ENCODE assay signal across 8 cellular contexts in the genomic region with DNA sequence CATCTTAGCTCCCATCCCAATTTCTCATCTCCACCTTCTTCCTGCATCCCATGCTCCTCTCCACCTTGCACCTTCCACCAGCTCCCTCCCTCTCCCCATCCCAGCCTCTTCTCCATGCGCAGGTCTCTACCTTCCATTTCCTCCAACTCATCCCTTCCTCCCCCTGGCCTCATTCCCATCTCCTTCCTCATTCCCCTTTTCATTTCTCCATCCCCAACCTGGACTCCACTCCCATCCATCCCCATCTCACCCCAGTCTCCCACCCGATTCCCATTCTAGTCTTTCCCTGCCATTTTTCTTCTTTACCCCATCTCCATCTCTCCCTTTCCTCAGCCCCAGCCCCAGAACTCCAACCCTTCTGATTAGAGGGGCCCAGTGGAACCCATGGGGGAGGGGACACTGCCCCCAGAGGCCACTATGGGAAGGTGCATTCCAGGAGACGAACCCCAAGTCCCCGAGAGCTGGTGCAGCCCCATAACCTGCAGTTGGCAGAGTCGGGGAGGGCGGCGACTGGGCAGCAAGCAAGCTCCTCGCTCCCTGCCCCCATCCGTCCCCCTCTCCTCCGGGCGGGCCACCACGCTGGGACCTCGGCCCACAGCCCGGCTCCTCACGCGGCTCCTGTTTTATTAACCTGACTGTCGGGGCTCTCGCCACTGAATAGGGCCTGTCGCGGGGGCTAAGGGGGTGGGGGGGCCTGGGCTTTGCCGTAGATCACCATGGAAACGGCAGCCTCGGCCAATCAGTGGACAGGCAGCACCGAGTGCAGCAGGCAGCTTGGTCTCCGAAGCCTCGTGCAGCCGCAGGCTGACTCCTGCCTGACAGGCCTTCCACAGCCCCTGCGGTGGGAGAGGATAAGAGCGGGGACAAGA.
DNase-seq lines count a peak whose midpoint lies in the region; ATAC-seq and TF ChIP-seq lines count a peak whose summit lies in the region.

No MANE protein-coding gene starts in this region.

- H3K36me3 ChIP-seq in naive thymus-derived CD4-positive, alpha-beta T cell (ENCODE audit: control insufficient read depth in 2 of 3, insufficient read depth in 3 of 3, low read length in 3 of 3): no peaks in the 10 kb centered on the region

- peaks cover 0 to 8% (median 0%) of the 10 kb centered on the region in 7 donors for H3K4me1 Mint-ChIP-seq in naive thymus-derived CD4-positive, alpha-beta T cell

- H3K4me3 ChIP-seq in coronary artery: peak overlapping the region; percentile 53
- H3K4me3 ChIP-seq in naive thymus-derived CD4-positive, alpha-beta T cell (ENCODE audit: low read length): no peak overlapping the region

- no peaks in the 10 kb centered on the region for H3K9me3 ChIP-seq in naive thymus-derived CD4-positive, alpha-beta T cell (ENCODE audit: control insufficient read depth in 2 of 3, low read length in 3 of 3)

- H3K27ac Mint-ChIP-seq in naive thymus-derived CD4-positive, alpha-beta T cell: no peak overlapping the region

- peak; percentile 78 for ATAC-seq in HG03280 (IDR thresholded peaks at IDR 0.05; ENCODE audit: unreplicated experiment)
- peak; percentile 71 for ATAC-seq in naive thymus-derived CD4-positive, alpha-beta T cell
- no peak for ATAC-seq in sciatic nerve

- no peaks in the 10 kb centered on the region for H3K4me1 ChIP-seq in naive thymus-derived CD4-positive, alpha-beta T cell (ENCODE audit: control insufficient read depth in 2 of 2, insufficient read depth in 2 of 2, low read length in 2 of 2)

- peak; percentile 28 for TF ChIP-seq CTCF in coronary artery (IDR thresholded peaks at IDR 0.05)

- DNase-seq in activated gamma-delta T cell treated with Interleukin-2 at 50 U/mL for 16 hours: peak; percentile 13
- no peak for DNase-seq in activated gamma-delta T cell (lab: John Stamatoyannopoulos, UW)
- DNase-seq in T-helper 22 cell (ENCODE audit: low read depth): peak; percentile 3
- DNase-seq in coronary artery (ENCODE audit: low spot score): no peak
- DNase-seq in naive thymus-derived CD4-positive, alpha-beta T cell: peak in 5 of 9 donors; percentile 7 to 23 (median 18)
- no peak for DNase-seq in AML-193 (lab: John Stamatoyannopoulos, UW)
- DNase-seq in sciatic nerve (ENCODE audit: low spot score): no peak

- H3K4me3 Mint-ChIP-seq in naive thymus-derived CD4-positive, alpha-beta T cell: peak overlapping the region in 1 of 10 donors; percentile 25

- no peaks in the 10 kb centered on the region for H3K36me3 Mint-ChIP-seq in naive thymus-derived CD4-positive, alpha-beta T cell

- no peak overlapping the region for H3K27ac ChIP-seq in coronary artery
- H3K27ac ChIP-seq in naive thymus-derived CD4-positive, alpha-beta T cell (ENCODE audit: low read depth, low read length): no peak overlapping the region

- CTCF ChIA-PET in naive thymus-derived CD4-positive, alpha-beta T cell (lab: Charles Lee): interaction anchor here (0.6 to 1.2 kb wide), 2 partner anchors 12 to 150 kb away, joined by 3 read pairs; no protein-coding TSS in a partner anchor

- H3K27me3 Mint-ChIP-seq in naive thymus-derived CD4-positive, alpha-beta T cell: peaks cover 46 to 64% (median 49%) of the 10 kb centered on the region in 5 donors

- no peaks in the 10 kb centered on the region for H3K9me3 Mint-ChIP-seq in naive thymus-derived CD4-positive, alpha-beta T cell

- H3K27me3 ChIP-seq in naive thymus-derived CD4-positive, alpha-beta T cell (ENCODE audit: control insufficient read depth in 2 of 2, insufficient read depth in 2 of 2, low read length in 2 of 2): no peaks in the 10 kb centered on the region

- intact Hi-C loops in naive thymus-derived CD4-positive, alpha-beta T cell (cut with micrococcal nuclease): loop anchor here (2.0 to 5.0 kb wide), 3 partner anchors 67 to 144 kb away; partner anchors contain the start of gene PCDH1 (in 1 of the 2)
- intact Hi-C loops in sciatic nerve (cut with DNase I): no loop called here

- POLR2A ChIA-PET in naive thymus-derived CD4-positive, alpha-beta T cell (lab: Charles Lee): no interaction called here

Comparison
In these comparisons a context has a peak if more than half of its experiments do, and no peak if none do; other contexts are left out.
1. DNase-seq: peak in activated gamma-delta T cell treated with Interleukin-2 at 50 U/mL for 16 hours (single experiment), T-helper 22 cell (single experiment) and naive thymus-derived CD4-positive, alpha-beta T cell (5 of 9); none in activated gamma-delta T cell (single experiment), coronary artery (single experiment), AML-193 (0 of 2) and sciatic nerve (single experiment).